Comparison of ENCODE assay signal across 13 cellular contexts in genomic region chr12:66453837-66454236, GRCh38.
DNase-seq lines count a peak whose midpoint lies in the region; ATAC-seq and TF ChIP-seq lines count a peak whose summit lies in the region.
"Had no signal": no experiment of that assay in that cellular context is flagged by ENCODE, and none has a peak within 500 bp of the region (broad histone marks: within the 10 kb centered on the region; RNA-seq: fewer than 3 reads in every experiment).

No MANE protein-coding gene starts in this region.

- no peaks in the 10 kb centered on the region for H3K9me3 ChIP-seq in body of pancreas
- no peaks in the 10 kb centered on the region for H3K9me3 ChIP-seq in hepatocyte (ENCODE audit: low read depth)
- H3K9me3 ChIP-seq in osteoblast (ENCODE audit: low read depth, low read length), result no peaks in the 10 kb centered on the region
- H3K9me3 ChIP-seq: tibial artery had no signal

- no peaks in the 10 kb centered on the region for H3K79me2 ChIP-seq in hepatocyte
- H3K79me2 ChIP-seq in osteoblast (ENCODE audit: insufficient read depth, low read length), result no peaks in the 10 kb centered on the region

- H4K20me1 ChIP-seq in hepatocyte (ENCODE audit: insufficient read depth, poor library complexity, severe bottlenecking), result no peaks in the 10 kb centered on the region
- no peaks in the 10 kb centered on the region for H4K20me1 ChIP-seq in osteoblast (ENCODE audit: insufficient read depth, low read length)

- H3K4me2 ChIP-seq in hepatocyte (no peak overlapping the region), osteoblast (ENCODE audit: insufficient read depth, low read length) (no peak overlapping the region)

- no peak overlapping the region for H3K4me3 ChIP-seq in body of pancreas
- H3K4me3 ChIP-seq in hepatocyte, result no peak overlapping the region
- no peak overlapping the region for H3K4me3 ChIP-seq in osteoblast (ENCODE audit: insufficient read depth, low read length)
- H3K4me3 ChIP-seq: tibial artery had no signal

- TF ChIP-seq CTCF in body of pancreas (IDR thresholded peaks at IDR 0.05), result no peak
- TF ChIP-seq CTCF in hepatocyte (IDR thresholded peaks at IDR 0.05; ENCODE audit: poor library complexity), result no peak
- TF ChIP-seq CTCF in osteoblast (IDR thresholded peaks at IDR 0.05; ENCODE audit: extremely low read depth, low read depth, low read length), result no peak

- H3K27me3 ChIP-seq in body of pancreas (no peaks in the 10 kb centered on the region), hepatocyte (no peaks in the 10 kb centered on the region), osteoblast (ENCODE audit: insufficient read depth, low read length) (peaks cover 2% of the 10 kb centered on the region)
- H3K27me3 ChIP-seq: tibial artery had no signal

- no peak for TF ChIP-seq POLR2A in body of pancreas (IDR thresholded peaks at IDR 0.05)

- H2AFZ ChIP-seq in hepatocyte (no peak overlapping the region), osteoblast (ENCODE audit: low read length) (no peak overlapping the region)

- H3K4me1 ChIP-seq in body of pancreas (no peaks in the 10 kb centered on the region), hepatocyte (ENCODE audit: insufficient read depth) (no peaks in the 10 kb centered on the region), osteoblast (ENCODE audit: insufficient read depth, low read length) (no peaks in the 10 kb centered on the region)
- H3K4me1 ChIP-seq: tibial artery had no signal

- H3K36me3 ChIP-seq in body of pancreas (replicated peaks in 1 of 2; ENCODE audit: insufficient read depth in 1 of 2, low read depth in 2 of 2), result peaks cover 0 to 2% of the 10 kb centered on the region in 2 donors
- no peaks in the 10 kb centered on the region for H3K36me3 ChIP-seq in hepatocyte (replicated peaks; ENCODE audit: insufficient read depth, low read depth)
- no peaks in the 10 kb centered on the region for H3K36me3 ChIP-seq in osteoblast (ENCODE audit: insufficient read depth, low read length)
- H3K36me3 ChIP-seq: tibial artery had no signal

- ATAC-seq in GM18870 (IDR thresholded peaks at IDR 0.05; ENCODE audit: unreplicated experiment) (peak; percentile 93), GM21360 (IDR thresholded peaks at IDR 0.05; ENCODE audit: unreplicated experiment) (peak; percentile 93), HG02943 (IDR thresholded peaks at IDR 0.05; ENCODE audit: low read depth, unreplicated experiment) (peak; percentile 84), body of pancreas (no peak), Right ventricle myocardium inferior (no peak)
- ATAC-seq: T-cell had no signal

- intact Hi-C loops in body of pancreas (cut with DNase I), result no loop called here
- intact Hi-C loops in Right ventricle myocardium inferior (cut with DNase I), result no loop called here

- DNase-seq in MV-4-11 (lab: John Stamatoyannopoulos, UW), result peak; percentile 74
- no peak for DNase-seq in body of pancreas
- DNase-seq in hepatocyte (ENCODE audit: low spot score), result no peak
- DNase-seq in osteoblast (ENCODE audit: insufficient read length, low spot score, missing footprints), result no peak
- no peak for DNase-seq in Right ventricle myocardium inferior (ENCODE audit: missing footprints)
- DNase-seq: activated CD4-positive, alpha-beta memory T cell treated with anti-CD3 and anti-CD28 coated beads for 36 hours; amygdala; NCI-H1436 treated with DMSO at 0.1 percent for 48 hours; T-cell; tibial artery had no signal

- no peaks in the 10 kb centered on the region for H3K9me2 ChIP-seq in hepatocyte (replicated peaks; ENCODE audit: insufficient read depth)

- H3K27ac ChIP-seq in body of pancreas (no peak overlapping the region), hepatocyte (no peak overlapping the region), osteoblast (ENCODE audit: low read depth, low read length) (no peak overlapping the region)
- H3K27ac ChIP-seq: tibial artery had no signal

Comparison
In these comparisons a context has a peak if more than half of its experiments do, and no peak if none do; other contexts are left out.
1. ATAC-seq: peak in GM18870 (single experiment), GM21360 (single experiment) and HG02943 (single experiment); none in body of pancreas (single experiment) and Right ventricle myocardium inferior (single experiment).